In the genomic region with DNA sequence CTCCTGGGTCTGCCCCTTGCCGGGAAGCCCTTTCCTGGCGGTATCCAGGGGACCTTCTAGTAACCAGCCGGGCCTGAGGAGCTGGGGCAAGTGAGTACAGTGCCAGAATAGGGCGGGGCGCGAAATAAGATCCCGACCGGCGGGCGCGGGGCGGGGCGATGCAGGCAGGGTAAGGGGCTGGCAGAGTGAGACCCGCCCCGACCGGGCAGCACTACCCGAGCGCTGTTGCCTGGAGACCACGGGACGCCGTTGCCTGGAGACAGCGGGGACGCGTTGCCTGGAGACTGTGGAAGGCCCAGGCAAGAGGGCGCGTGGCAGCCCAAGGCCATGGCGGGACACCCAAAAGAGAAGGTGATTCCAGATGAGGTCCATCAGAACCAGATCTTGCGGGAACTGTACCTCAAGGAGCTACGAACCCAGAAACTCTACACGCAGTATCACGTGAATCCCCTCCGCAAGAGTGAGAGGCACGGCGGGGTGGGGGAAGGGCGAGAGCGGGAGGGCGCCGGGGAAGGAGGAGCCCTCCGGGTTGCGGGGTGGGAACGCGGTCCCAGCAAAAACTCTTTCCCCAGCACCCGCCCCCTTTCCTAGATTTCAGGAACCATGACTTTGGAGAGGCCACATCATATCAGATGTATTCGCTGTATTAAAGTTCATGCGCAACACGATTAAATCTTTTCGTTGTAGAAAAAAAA, we compare ENCODE assay signal across 8 cellular contexts. TPM values are rescaled to one million over a fixed set of nuclear protein-coding genes. Genes with fewer than 3 reads are reported as not detected.
DNase-seq lines count a peak whose midpoint lies in the region; ATAC-seq and TF ChIP-seq lines count a peak whose summit lies in the region.

No MANE protein-coding gene starts in this region.

- peak overlapping the region; percentile 83 for H3K4me2 ChIP-seq in trophoblast cell (ENCODE audit: low read length)

- intact Hi-C loops in left ventricle myocardium superior (cut with micrococcal nuclease) = no loop called here

- H2AFZ ChIP-seq in trophoblast cell (ENCODE audit: insufficient read depth, low read length, poor library complexity) = peak overlapping the region; percentile 54

- no peak for TF ChIP-seq CTCF in AG04449 (IDR thresholded peaks at IDR 0.05; ENCODE audit: insufficient read depth, low read length, missing control alignments)

- no peak overlapping the region for H4K8ac ChIP-seq in trophoblast cell (ENCODE audit: low read depth, low read length)

- no peak overlapping the region for H3K4ac ChIP-seq in trophoblast cell (ENCODE audit: low read depth, low read length)

- H3K23ac ChIP-seq in trophoblast cell (ENCODE audit: low read length) = no peak overlapping the region

- H3K79me1 ChIP-seq in trophoblast cell (ENCODE audit: low read length) = no peaks in the 10 kb centered on the region

- H4K12ac ChIP-seq in trophoblast cell (ENCODE audit: low read depth, low read length) = no peak overlapping the region

- H3K27ac ChIP-seq in trophoblast cell (ENCODE audit: low read depth, low read length) = no peak overlapping the region

- no peak overlapping the region for H4K91ac ChIP-seq in trophoblast cell (ENCODE audit: low read depth, low read length)

- H2AK5ac ChIP-seq in trophoblast cell (ENCODE audit: low read length) = no peak overlapping the region

- H3K4me3 ChIP-seq in AG04449 (ENCODE audit: low read depth, low read length) = peak overlapping the region; percentile 61
- peak overlapping the region; percentile 64 for H3K4me3 ChIP-seq in trophoblast cell (ENCODE audit: low read depth, low read length)

- H2BK5ac ChIP-seq in trophoblast cell (ENCODE audit: low read depth, low read length, poor library complexity) = no peak overlapping the region

- H3K27me3 ChIP-seq in trophoblast cell (ENCODE audit: insufficient read depth, low read length) = no peaks in the 10 kb centered on the region

- ATAC-seq in left ventricle myocardium superior = peak; percentile 94
- ATAC-seq in GM21526 (IDR thresholded peaks at IDR 0.05; ENCODE audit: low FRiP score, unreplicated experiment) = no peak
- ATAC-seq in GM18868 (IDR thresholded peaks at IDR 0.05; ENCODE audit: unreplicated experiment) = no peak

- no peak overlapping the region for H3K18ac ChIP-seq in trophoblast cell (ENCODE audit: low read length)

- H3K79me2 ChIP-seq in trophoblast cell (ENCODE audit: control insufficient read depth, insufficient read depth, low read length, poor library complexity) = no peaks in the 10 kb centered on the region

- CTCF ChIA-PET in AG04449 (lab: Yijun Ruan, JAX) = no interaction called here

- no peaks in the 10 kb centered on the region for H3K36me3 ChIP-seq in trophoblast cell (ENCODE audit: control insufficient read depth in 1 of 2, insufficient read depth in 2 of 2, low read length in 2 of 2)

- H2BK120ac ChIP-seq in trophoblast cell (ENCODE audit: insufficient read depth, low read length, poor library complexity) = no peak overlapping the region

- no peak overlapping the region for H2BK12ac ChIP-seq in trophoblast cell (ENCODE audit: low read length)

- H3K14ac ChIP-seq in trophoblast cell (ENCODE audit: low read length) = no peak overlapping the region

- DNase-seq in AG04449 (ENCODE audit: low read depth, low spot score) = no peak
- DNase-seq in HK-2 (ENCODE audit: unreplicated experiment) = peak; percentile 56
- DNase-seq in OCI-M1 (lab: John Stamatoyannopoulos, UW) = peak; percentile 35
- peak in 51 of 58 donors; percentile 4 to 74 (median 33) for DNase-seq in anterior cingulate cortex (lab: John Stamatoyannopoulos, UW)
- DNase-seq in left ventricle myocardium superior = peak; percentile 82
- peak; percentile 57 to 76 for DNase-seq in trophoblast cell

- POLR2A ChIA-PET in AG04449 (lab: Yijun Ruan, JAX) = interaction anchor here (0.6 kb wide), 1 partner anchor 9 kb away, joined by 3 read pairs; no protein-coding TSS in a partner anchor

- peaks cover 3 to 8% of the 10 kb centered on the region in 2 experiments for H3K4me1 ChIP-seq in trophoblast cell (ENCODE audit: control insufficient read depth in 1 of 2, insufficient read depth in 2 of 2, low read length in 2 of 2)

- H3K9me3 ChIP-seq in trophoblast cell (ENCODE audit: insufficient read depth, low read depth, low read length) = no peaks in the 10 kb centered on the region

- no CpG with 5 or more reads among the region's 47 CpGs for WGBS in trophoblast cell (ENCODE audit: extremely low coverage, insufficient coverage, insufficient read length)

- no peak overlapping the region for H3K9ac ChIP-seq in trophoblast cell (ENCODE audit: low read length)

RNA-seq across cellular contexts. Expression of gene EBNA1BP2, which starts 24.3 kb away (rescaled TPM):
- total RNA-seq in left ventricle myocardium superior = 28.8 TPM
- 78.8 and 81.4 TPM in 2 replicates for polyA plus RNA-seq in trophoblast cell (2013)

RNA-seq across cellular contexts. Expression of gene CFAP57, which starts 24.4 kb away (rescaled TPM):
- not detected for total RNA-seq in left ventricle myocardium superior
- polyA plus RNA-seq in trophoblast cell (2013) = 0.07 and 0.16 TPM in 2 replicates
